In the genomic region with DNA sequence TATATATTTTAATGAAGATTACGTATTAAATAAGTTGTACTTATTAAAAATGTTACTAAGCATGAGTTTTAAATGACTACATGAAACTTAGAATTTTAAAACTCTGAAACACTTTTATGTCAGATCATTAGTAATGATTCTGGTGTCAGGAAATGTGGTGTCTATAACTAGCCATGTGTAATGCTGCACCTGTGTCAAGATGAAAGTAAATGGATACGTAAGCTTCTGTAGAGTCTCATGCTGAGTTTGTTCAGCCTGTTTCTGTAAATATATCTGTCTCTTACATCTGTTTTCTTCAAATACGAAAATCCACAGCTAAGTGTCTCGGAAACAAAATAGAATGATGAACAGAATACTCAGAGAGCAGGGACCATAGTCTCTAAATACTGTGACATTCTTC, we compare ENCODE assay signal across 11 cellular contexts.
"Had no signal": no experiment of that assay in that cellular context is flagged by ENCODE, and none has a peak within 500 bp of the region (broad histone marks: within the 10 kb centered on the region; RNA-seq: fewer than 3 reads in every experiment).

No MANE protein-coding gene starts in this region.

- H3K4me1 ChIP-seq: gastroesophageal sphincter, prostate gland, right lobe of liver had no signal

- DNase-seq: cortex of kidney; effector memory CD4-positive, alpha-beta T cell; left ventricle myocardium superior; mesendoderm; right lobe of liver; stimulated activated CD4-positive, alpha-beta T cell treated with anti-CD3 and anti-CD28 coated beads, Interleukin-1b, Interleukin-23, amount 100 ng/mL, for 48 hours; substantia nigra; trophoblast cell had no signal

- H3K27me3 ChIP-seq: gastroesophageal sphincter, right lobe of liver had no signal

- H3K27ac ChIP-seq: gastroesophageal sphincter, prostate gland, right lobe of liver had no signal

- H3K9me3 ChIP-seq: gastroesophageal sphincter, prostate gland, right lobe of liver had no signal

- H3K4me3 ChIP-seq: gastroesophageal sphincter, prostate gland, right lobe of liver had no signal

- ATAC-seq: gastroesophageal sphincter; left ventricle myocardium superior; right lobe of liver; stimulated activated memory B cell treated with anti-CD40 and anti-IgM and Interleukin-4, amounts not matched to agents 10 μg/mL and 1 μg/mL and 100 μg/mL, for 72 hours had no signal

- H3K36me3 ChIP-seq: gastroesophageal sphincter, prostate gland, right lobe of liver had no signal
